24 cellular contexts compared by ENCODE assay signal in the genomic region with DNA sequence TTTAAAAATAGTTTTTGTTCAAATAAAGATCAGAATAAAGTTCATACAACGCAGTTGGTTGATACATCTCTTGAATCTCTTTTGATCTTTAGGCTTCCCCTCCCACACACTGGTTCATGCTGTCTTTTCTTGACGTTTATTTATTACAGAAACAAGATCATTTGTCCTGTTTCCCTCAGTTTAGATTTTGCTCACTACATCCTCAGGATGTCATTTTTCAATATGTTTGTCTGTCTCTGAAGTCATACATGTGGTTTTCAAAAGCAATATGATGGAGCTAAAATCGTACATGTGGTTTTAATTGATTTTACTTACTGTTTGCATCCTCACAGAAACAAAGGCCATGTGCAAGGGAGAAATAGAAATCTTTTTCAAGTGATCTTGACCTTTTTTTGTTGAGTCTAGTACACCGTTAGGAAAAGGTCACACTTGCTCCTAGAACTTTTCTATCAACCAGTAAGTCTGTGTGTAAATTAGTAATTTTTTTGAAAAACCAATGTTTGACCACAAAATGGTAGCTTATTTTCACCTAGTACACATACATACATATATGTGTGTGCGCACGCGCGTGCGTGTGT.
A peak's percentile ranks its signal among the peaks of the same experiment; 100 is the strongest.
DNase-seq lines count a peak whose midpoint lies in the region; TF ChIP-seq lines count a peak whose summit lies in the region.
"Had no signal": no experiment of that assay in that cellular context is flagged by ENCODE, and none has a peak within 500 bp of the region (broad histone marks: within the 10 kb centered on the region; RNA-seq: fewer than 3 reads in every experiment).

No MANE protein-coding gene starts in this region.

- no peak overlapping the region for H3K27ac ChIP-seq in A673 (ENCODE audit: low read depth, low read length, poor library complexity, severe bottlenecking)
- H3K27ac ChIP-seq: breast epithelium, coronary artery, esophagus muscularis mucosa, KMS-11, thyroid gland had no signal

- H3K4me1 ChIP-seq in A673 (ENCODE audit: insufficient read depth, low read length, poor library complexity, severe bottlenecking): peaks cover 11% of the 10 kb centered on the region
- H3K4me1 ChIP-seq: breast epithelium, esophagus muscularis mucosa, thyroid gland had no signal

- H3K4me3 Mint-ChIP-seq in T-helper 1 cell treated with Interleukin-12 subunit alpha and Interleukin-12 subunit beta and Interleukin-4 antibody, amounts not matched to agents 30 μg/mL and 1 μg/mL, for 36 hours: no peak overlapping the region

- intact Hi-C loops in A673 (cut with micrococcal nuclease; ENCODE audit: unreplicated experiment): no loop called here

- TSS peak; percentile 19 for BruUV-seq in A673 (replicated peaks; lab: Mats Ljungman, UMichigan)

- no peaks in the 10 kb centered on the region for H3K27me3 ChIP-seq in A673 (replicated peaks; ENCODE audit: insufficient read depth, low read depth, low read length, poor library complexity)
- H3K27me3 ChIP-seq in H7 (ENCODE audit: control insufficient read depth, insufficient read depth, low read length): no peaks in the 10 kb centered on the region
- H3K27me3 ChIP-seq: breast epithelium, esophagus muscularis mucosa, thyroid gland had no signal

- DNase-seq in A673 (ENCODE audit: low spot score) (no peak), AG10803 (ENCODE audit: low read depth) (peak; percentile 17), NCI-H226 (no peak), NCI-H2227 treated with DMSO at 0.1 percent for 48 hours (lab: John Stamatoyannopoulos, UW) (no peak), H7 (no peak)
- peak; percentile 8 for DNase-seq in central memory CD4-positive, alpha-beta T cell
- DNase-seq: activated CD4-positive, alpha-beta T cell treated with anti-CD3 and anti-CD28 coated beads for 48 hours; amniotic stem cell; DMS79; glutamatergic neuron; kidney glomerular epithelial cell; NCI-H146; NCI-H748 treated with DMSO at 0.1 percent for 48 hours; nucleus accumbens; OCI-M1; Right ventricle myocardium superior; thyroid gland had no signal

- no peaks in the 10 kb centered on the region for H3K9me3 ChIP-seq in A673 (ENCODE audit: low read depth, low read length, poor library complexity, severe bottlenecking)
- H3K9me3 ChIP-seq: breast epithelium, esophagus muscularis mucosa, thyroid gland had no signal

- TF ChIP-seq CTCF in A673 (conservative IDR thresholded peaks at IDR 0.05; ENCODE audit: low read depth, low read length): no peak
- no peak for TF ChIP-seq CTCF in AG10803 (conservative IDR thresholded peaks at IDR 0.05; ENCODE audit: low read length)

- H3K36me3 Mint-ChIP-seq in T-helper 1 cell treated with Interleukin-12 subunit alpha and Interleukin-12 subunit beta and Interleukin-4 antibody, amounts not matched to agents 30 μg/mL and 1 μg/mL, for 36 hours (ENCODE audit: low read depth): peaks cover 27% of the 10 kb centered on the region

- H3K27me3 Mint-ChIP-seq in T-helper 1 cell treated with Interleukin-12 subunit alpha and Interleukin-12 subunit beta and Interleukin-4 antibody, amounts not matched to agents 30 μg/mL and 1 μg/mL, for 36 hours (ENCODE audit: low read depth): no peaks in the 10 kb centered on the region

- CTCF ChIA-PET in A673 (lab: Charles Lee): no interaction called here

- H3K9me3 Mint-ChIP-seq in T-helper 1 cell treated with Interleukin-12 subunit alpha and Interleukin-12 subunit beta and Interleukin-4 antibody, amounts not matched to agents 30 μg/mL and 1 μg/mL, for 36 hours: no peaks in the 10 kb centered on the region

- peak overlapping the region; percentile 68 for H3K27ac Mint-ChIP-seq in T-helper 1 cell treated with Interleukin-12 subunit alpha and Interleukin-12 subunit beta and Interleukin-4 antibody, amounts not matched to agents 30 μg/mL and 1 μg/mL, for 36 hours

- H3K36me3 ChIP-seq in A673 (ENCODE audit: insufficient read depth, low read length, poor library complexity, severe bottlenecking) (peaks cover 43% of the 10 kb centered on the region), H7 (replicated peaks; ENCODE audit: control insufficient read depth, insufficient read depth, low read length) (peaks cover 6% of the 10 kb centered on the region)

- POLR2A ChIA-PET in A673 (lab: Charles Lee; ENCODE audit: low non-redundant PET): no interaction called here

- peaks cover 10% of the 10 kb centered on the region for H3K4me1 Mint-ChIP-seq in T-helper 1 cell treated with Interleukin-12 subunit alpha and Interleukin-12 subunit beta and Interleukin-4 antibody, amounts not matched to agents 30 μg/mL and 1 μg/mL, for 36 hours (ENCODE audit: low read depth)

- H3K4me3 ChIP-seq in A673 (ENCODE audit: low read depth, low read length, poor library complexity, severe bottlenecking) (no peak overlapping the region), AG10803 (ENCODE audit: low read length) (no peak overlapping the region), H7 (ENCODE audit: insufficient read depth, low read depth, low read length) (no peak overlapping the region)
- H3K4me3 ChIP-seq: breast epithelium, coronary artery, esophagus muscularis mucosa, lung, smooth muscle cell, thyroid gland had no signal

Comparison
In these comparisons a context has a peak if more than half of its experiments do, and no peak if none do; other contexts are left out.
1. DNase-seq: peak in AG10803 (single experiment) and central memory CD4-positive, alpha-beta T cell (single experiment); none in A673 (single experiment), NCI-H226 (single experiment), NCI-H2227 treated with DMSO at 0.1 percent for 48 hours (single experiment) and H7 (single experiment).